In the genomic region with DNA sequence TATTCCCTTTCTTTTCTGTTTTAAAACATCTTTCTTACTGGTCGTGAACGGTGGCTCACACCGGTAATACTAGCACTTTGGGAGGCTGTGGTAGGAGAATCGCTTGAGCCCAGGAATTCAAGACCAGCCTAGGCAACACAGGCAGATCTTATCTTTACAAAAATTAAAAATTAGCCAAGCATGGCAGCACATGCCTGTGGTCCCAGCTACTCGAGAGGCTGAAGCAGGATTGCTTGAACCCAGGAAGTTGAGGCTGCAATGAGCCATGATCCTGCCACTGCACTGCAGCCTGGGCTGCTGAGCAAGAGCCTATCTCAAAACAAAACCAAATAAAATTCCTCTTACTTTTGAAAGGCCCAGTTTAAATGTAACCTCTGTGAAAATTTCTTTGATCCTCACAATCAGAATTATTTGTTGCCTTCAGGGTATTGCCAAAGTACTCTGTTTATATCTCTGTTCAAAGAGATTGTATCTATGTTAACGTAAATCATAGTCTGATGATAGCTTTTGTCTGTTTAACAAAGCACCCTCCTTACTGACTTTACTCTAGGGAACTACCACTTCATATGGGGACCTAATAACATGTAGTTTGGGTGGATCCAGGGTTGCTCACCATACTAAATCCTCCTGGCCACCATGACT, we compare ENCODE assay signal across 20 cellular contexts.
DNase-seq lines count a peak whose midpoint lies in the region; ATAC-seq, FAIRE-seq and TF ChIP-seq lines count a peak whose summit lies in the region.
"Had no signal": no experiment of that assay in that cellular context is flagged by ENCODE, and none has a peak within 500 bp of the region (broad histone marks: within the 10 kb centered on the region; RNA-seq: fewer than 3 reads in every experiment).

No MANE protein-coding gene starts in this region.

- no peak overlapping the region for H3K4me2 ChIP-seq in K562 (ENCODE audit: insufficient read depth, low read length)

- H3K36me3 Mint-ChIP-seq in nephron progenitor cell (ENCODE audit: low read depth) (peaks cover 56% of the 10 kb centered on the region), T-helper 17 cell (ENCODE audit: low read depth) (peaks cover 9% of the 10 kb centered on the region)

- peak; percentile 21 for FAIRE-seq in GM19239 (lab: Jason Lieb, UNC)
- no peak for FAIRE-seq in K562 (lab: Jason Lieb, UNC)
- FAIRE-seq: GM12892 had no signal

- in situ Hi-C loops in K562 (cut with MboI): no loop called here

- intact Hi-C loops in K562 (cut with micrococcal nuclease): no loop called here

- no peak overlapping the region for H3K27ac ChIP-seq in K562 (ENCODE audit: extremely low read depth, low read depth, low read length)
- H3K27ac ChIP-seq: HL-60 had no signal

- H3K27me3 Mint-ChIP-seq in nephron progenitor cell (ENCODE audit: low read depth, poor library complexity): no peaks in the 10 kb centered on the region
- H3K27me3 Mint-ChIP-seq in T-helper 17 cell: no peaks in the 10 kb centered on the region

- peaks cover 6% of the 10 kb centered on the region for H3K4me1 Mint-ChIP-seq in nephron progenitor cell
- peaks cover 10% of the 10 kb centered on the region for H3K4me1 Mint-ChIP-seq in T-helper 17 cell

- no peaks in the 10 kb centered on the region for H4K20me1 ChIP-seq in K562 (replicated peaks; ENCODE audit: control insufficient read depth, insufficient read depth, low read length)

- BruUV-seq in K562 (replicated peaks; lab: Mats Ljungman, UMichigan): no TSS peak

- no peak for TF ChIP-seq POLR2A in K562 (conservative IDR thresholded peaks at IDR 0.05)

- 65% methylated on average over 6 of the region's 6 CpGs for WGBS in K562 (ENCODE audit: insufficient coverage, low coverage, missing lambda C conversion rate)

- no peak for TF ChIP-seq EP300 in K562 (IDR thresholded peaks at IDR 0.05; ENCODE audit: low read length)

- no peaks in the 10 kb centered on the region for H3K27me3 ChIP-seq in K562 (ENCODE audit: control insufficient read depth in 2 of 2, insufficient read depth in 2 of 2, low read length in 2 of 2)
- H3K27me3 ChIP-seq: BLaER1 treated with 17β-estradiol and CSF1 and Interleukin-3, amounts not matched to agents 10 nM and 100 nM had no signal

- peaks cover 3% of the 10 kb centered on the region for H3K9me1 ChIP-seq in K562 (ENCODE audit: control insufficient read depth, insufficient read depth, low read length)

- no peak for TF ChIP-seq RAD21 in K562 (CRISPR knock-in tag; conservative IDR thresholded peaks at IDR 0.05 in 1 of 2, IDR thresholded peaks at IDR 0.05 in 1 of 2)

- H3K9me3 Mint-ChIP-seq in nephron progenitor cell: peaks cover 18% of the 10 kb centered on the region

- H3K4me3 Mint-ChIP-seq in nephron progenitor cell (no peak overlapping the region), T-helper 17 cell (no peak overlapping the region)

- POLR2A ChIA-PET in K562 (lab: Yijun Ruan, JAX): interaction anchor here (0.6 kb wide), 2 partner anchors 8 to 69 kb away, joined by 3 read pairs; no protein-coding TSS in a partner anchor

- no peak for DNase-seq in GM19239 (ENCODE audit: insufficient read length, low spot score)
- peak; percentile 28 for DNase-seq in NCI-H69 (lab: John Stamatoyannopoulos, UW)
- DNase-seq in K562 (ENCODE audit: extremely low read depth in 1 of 4, low spot score in 3 of 4): no peak
- DNase-seq in nephron progenitor cell: no peak
- DNase-seq in NOMO-1 treated with DMSO at 0.1 percent for 48 hours (lab: John Stamatoyannopoulos, UW; ENCODE audit: unreplicated experiment): no peak
- no peak for DNase-seq in T-helper 17 cell
- DNase-seq: KG1, MM.1S, NCI-H1105, NCI-H1694 treated with DMSO at 0.1 percent for 48 hours, NCI-H345, NCI-H774, SIG-M5, SW 1271, T-helper 9 cell had no signal

- H3K9me3 ChIP-seq in K562 (replicated peaks; ENCODE audit: control insufficient read depth, insufficient read depth, low read depth, low read length) (no peaks in the 10 kb centered on the region), T-helper 17 cell (ENCODE audit: control insufficient read depth, low read length, poor library complexity, severe bottlenecking) (no peaks in the 10 kb centered on the region)

- TF ChIP-seq CTCF in K562 (IDR thresholded peaks at IDR 0.05 in 2 of 3, conservative IDR thresholded peaks at IDR 0.05 in 1 of 3; ENCODE audit: insufficient read depth in 2 of 3, low read depth in 1 of 3, low read length in 3 of 3) (no peak), nephron progenitor cell (IDR thresholded peaks at IDR 0.05) (no peak)

- no peak; the same call in 1 of the 3 replicates for ATAC-seq in K562
- no peak for ATAC-seq in HG03139 (IDR thresholded peaks at IDR 0.05; ENCODE audit: unreplicated experiment)
- ATAC-seq in T-helper 17 cell: no peak
- ATAC-seq: Panc1 had no signal

- no peak overlapping the region for H3K9ac ChIP-seq in K562 (ENCODE audit: insufficient read depth in 1 of 2, low read depth in 2 of 2, low read length in 2 of 2)
- H3K9ac ChIP-seq: BLaER1 treated with 17β-estradiol and CSF1 and Interleukin-3, amounts not matched to agents 10 nM and 100 nM had no signal

- peaks cover 26% of the 10 kb centered on the region; the same call in 2 of the 3 replicates for H3K79me2 ChIP-seq in K562 (ENCODE audit: control insufficient read depth, insufficient read depth, low read length)

- H3K36me3 ChIP-seq in K562 (ENCODE audit: control insufficient read depth, insufficient read depth, low read length): no peaks in the 10 kb centered on the region

- H3K27ac Mint-ChIP-seq in nephron progenitor cell (peak overlapping the region; percentile 39), T-helper 17 cell (no peak overlapping the region)

- H2AFZ ChIP-seq in K562 (ENCODE audit: low read depth, low read length): no peak overlapping the region

- no peak overlapping the region for H3K4me3 ChIP-seq in K562
- H3K4me3 ChIP-seq: BLaER1 treated with 17β-estradiol and CSF1 and Interleukin-3, amounts not matched to agents 10 nM and 100 nM had no signal

- peaks cover 0 to 6% of the 10 kb centered on the region in 2 experiments; a peak in 3 of 5 replicates for H3K4me1 ChIP-seq in K562 (replicated peaks in 1 of 2; ENCODE audit: control insufficient read depth in 2 of 2, insufficient read depth in 2 of 2, low read length in 2 of 2)

- CTCF ChIA-PET in K562 (lab: Yijun Ruan, JAX; ENCODE audit: low intra/inter-chr PET ratio): no interaction called here

TF ChIP-seq in K562, 482 proteins besides CTCF, POLR2A, EP300 and RAD21:
- TF ChIP-seq, protein P1, sequence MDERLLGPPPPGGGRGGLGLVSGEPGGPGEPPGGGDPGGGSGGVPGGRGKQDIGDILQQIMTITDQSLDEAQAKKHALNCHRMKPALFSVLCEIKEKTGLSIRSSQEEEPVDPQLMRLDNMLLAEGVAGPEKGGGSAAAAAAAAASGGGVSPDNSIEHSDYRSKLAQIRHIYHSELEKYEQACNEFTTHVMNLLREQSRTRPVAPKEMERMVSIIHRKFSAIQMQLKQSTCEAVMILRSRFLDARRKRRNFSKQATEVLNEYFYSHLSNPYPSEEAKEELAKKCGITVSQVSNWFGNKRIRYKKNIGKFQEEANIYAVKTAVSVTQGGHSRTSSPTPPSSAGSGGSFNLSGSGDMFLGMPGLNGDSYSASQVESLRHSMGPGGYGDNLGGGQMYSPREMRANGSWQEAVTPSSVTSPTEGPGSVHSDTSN (CRISPR knock-in tag; IDR thresholded peaks at IDR 0.05; ENCODE audit: low read depth): no peak
- TF ChIP-seq, protein P1 (tag; conservative IDR thresholded peaks at IDR 0.05; ENCODE audit: low read depth): peak; percentile 60; the same call in 1 of the 2 replicates
- TF ChIP-seq MEIS2 (IDR thresholded peaks at IDR 0.05; ENCODE audit: partially characterized antibody) (peak; percentile 69), SETDB1 (IDR thresholded peaks at IDR 0.05; ENCODE audit: low read length) (no peak), LEF1 (IDR thresholded peaks at IDR 0.05) (0 out of 2 replicates have a peak, but pooled peaks have one; percentile 34)
- TF ChIP-seq, protein P2, sequence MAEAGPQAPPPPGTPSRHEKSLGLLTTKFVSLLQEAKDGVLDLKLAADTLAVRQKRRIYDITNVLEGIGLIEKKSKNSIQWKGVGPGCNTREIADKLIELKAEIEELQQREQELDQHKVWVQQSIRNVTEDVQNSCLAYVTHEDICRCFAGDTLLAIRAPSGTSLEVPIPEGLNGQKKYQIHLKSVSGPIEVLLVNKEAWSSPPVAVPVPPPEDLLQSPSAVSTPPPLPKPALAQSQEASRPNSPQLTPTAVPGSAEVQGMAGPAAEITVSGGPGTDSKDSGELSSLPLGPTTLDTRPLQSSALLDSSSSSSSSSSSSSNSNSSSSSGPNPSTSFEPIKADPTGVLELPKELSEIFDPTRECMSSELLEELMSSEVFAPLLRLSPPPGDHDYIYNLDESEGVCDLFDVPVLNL (CRISPR knock-in tag; IDR thresholded peaks at IDR 0.05; ENCODE audit: low read depth): no peak
